Comparison of ENCODE assay signal across 22 cellular contexts in the genomic region with DNA sequence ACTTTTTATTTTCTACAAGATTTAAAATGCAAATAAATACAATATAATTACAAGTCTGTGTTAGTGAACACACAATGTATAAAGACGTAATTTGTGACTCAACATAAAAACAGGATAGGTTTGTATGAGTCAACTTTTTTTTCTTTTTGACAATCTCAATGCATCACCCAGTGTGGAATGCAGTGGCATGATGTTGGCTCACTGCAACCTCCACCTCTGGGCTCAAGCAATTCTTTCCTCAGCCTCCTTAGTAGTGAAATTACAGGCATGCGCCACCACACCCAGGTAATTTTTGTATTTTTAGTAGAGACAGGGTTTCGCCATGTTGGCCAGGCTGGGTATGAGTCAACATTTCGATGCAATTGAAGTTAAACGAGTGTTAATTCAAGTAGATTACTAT. TPM values are rescaled to one million over a fixed set of nuclear protein-coding genes. Genes with fewer than 3 reads are reported as not detected.
DNase-seq lines count a peak whose midpoint lies in the region; ATAC-seq and TF ChIP-seq lines count a peak whose summit lies in the region.
"Had no signal": no experiment of that assay in that cellular context is flagged by ENCODE, and none has a peak within 500 bp of the region (broad histone marks: within the 10 kb centered on the region; RNA-seq: fewer than 3 reads in every experiment).

No MANE protein-coding gene starts in this region.

- peak; percentile 84 for ATAC-seq in omental fat pad (ENCODE audit: low FRiP score)
- ATAC-seq in GM21737 (IDR thresholded peaks at IDR 0.05; ENCODE audit: unreplicated experiment), result no peak
- no peak for ATAC-seq in left lobe of liver
- ATAC-seq: naive thymus-derived CD8-positive, alpha-beta T cell; psoas muscle; stimulated activated naive CD8-positive, alpha-beta T cell treated with anti-CD3 and anti-CD28 coated beads, Interleukin-15, Interleukin-2, amounts not matched to agents 100 U/mL and 50 U/mL, for 24 hours had no signal

- TF ChIP-seq CTCF in omental fat pad (IDR thresholded peaks at IDR 0.05), result no peak

- peak; percentile 44 for DNase-seq in EL
- DNase-seq in NCI-H226, result peak; percentile 93
- peak; percentile 52 for DNase-seq in astrocyte of the hippocampus (ENCODE audit: low read depth, low spot score)
- DNase-seq in omental fat pad (ENCODE audit: low spot score), result no peak
- DNase-seq in NOMO-1 treated with dmso at 0.1 percent for 144 hours (lab: John Stamatoyannopoulos, UW; ENCODE audit: unreplicated experiment), result no peak
- no peak for DNase-seq in left lobe of liver (ENCODE audit: low spot score)
- DNase-seq in NCI-H446 treated with DMSO at 0.1 percent for 48 hours (lab: John Stamatoyannopoulos, UW), result no peak
- DNase-seq: activated CD4-positive, CD25-positive, alpha-beta regulatory T cell; amniotic stem cell; H7; MV-4-11; naive thymus-derived CD8-positive, alpha-beta T cell; NCI-H2029 treated with DMSO at 0.1 percent for 48 hours; NCI-H748 treated with DMSO at 0.1 percent for 48 hours; psoas muscle; RPMI8226; stimulated activated CD4-positive, alpha-beta T cell treated with anti-CD3 and anti-CD28 coated beads, Interleukin-15, amount 100 ng/mL, for 24 hours; stimulated activated naive CD8-positive, alpha-beta T cell treated with anti-CD3 and anti-CD28 coated beads, Interleukin-15, Interleukin-2, amounts not matched to agents 100 U/mL and 50 U/mL, for 24 hours had no signal

RNA-seq across cellular contexts. Expression of gene SPRR2E, which starts 5.9 kb away (rescaled TPM):
- total RNA-seq in omental fat pad (not detected), left lobe of liver (not detected)
- total RNA-seq: glomerular endothelial cell; H7; lung; naive thymus-derived CD8-positive, alpha-beta T cell; psoas muscle had no signal

RNA-seq across cellular contexts. Expression of gene SPRR2F, which starts 13.1 kb away (rescaled TPM):
- not detected for total RNA-seq in omental fat pad
- total RNA-seq in left lobe of liver, result not detected
- total RNA-seq: glomerular endothelial cell; H7; lung; naive thymus-derived CD8-positive, alpha-beta T cell; psoas muscle had no signal

RNA-seq across cellular contexts. Expression of gene SPRR2B, which starts 28.8 kb away (rescaled TPM):
- total RNA-seq in omental fat pad (not detected), left lobe of liver (not detected)
- total RNA-seq: glomerular endothelial cell; H7; lung; naive thymus-derived CD8-positive, alpha-beta T cell; psoas muscle; vagina had no signal

RNA-seq across cellular contexts. Expression of gene SPRR2A, which starts 42.9 kb away (rescaled TPM):
- total RNA-seq in omental fat pad (not detected), left lobe of liver (not detected)
- total RNA-seq: glomerular endothelial cell; H7; naive thymus-derived CD8-positive, alpha-beta T cell had no signal

RNA-seq across cellular contexts. Expression of gene SPRR2G, which starts 50.4 kb away (rescaled TPM):
- total RNA-seq in omental fat pad (not detected), left lobe of liver (not detected)
- total RNA-seq: glomerular endothelial cell; H7; lung; naive thymus-derived CD8-positive, alpha-beta T cell; psoas muscle; vagina had no signal

Comparison
In these comparisons a context has a peak if more than half of its experiments do, and no peak if none do; other contexts are left out.
1. DNase-seq: peak in EL (single experiment), NCI-H226 (single experiment) and astrocyte of the hippocampus (single experiment); none in omental fat pad (single experiment), NOMO-1 treated with dmso at 0.1 percent for 144 hours (single experiment), left lobe of liver (single experiment) and NCI-H446 treated with DMSO at 0.1 percent for 48 hours (single experiment).